24 cellular contexts compared by ENCODE assay signal in genomic region chr15:47824185-47824584, GRCh38.
DNase-seq lines count a peak whose midpoint lies in the region; ATAC-seq and TF ChIP-seq lines count a peak whose summit lies in the region.
"Had no signal": no experiment of that assay in that cellular context is flagged by ENCODE, and none has a peak within 500 bp of the region (broad histone marks: within the 10 kb centered on the region; RNA-seq: fewer than 3 reads in every experiment).

No MANE protein-coding gene starts in this region.

- H3K36me3 Mint-ChIP-seq in nephron (ENCODE audit: low read depth) (no peaks in the 10 kb centered on the region), T-helper 17 cell (ENCODE audit: low read depth) (no peaks in the 10 kb centered on the region)
- H3K36me3 Mint-ChIP-seq: T-cell had no signal

- H3K27me3 Mint-ChIP-seq in nephron (ENCODE audit: low read depth) (no peaks in the 10 kb centered on the region), T-helper 17 cell (peaks cover 11% of the 10 kb centered on the region)

- ATAC-seq in HG02884 (IDR thresholded peaks at IDR 0.05; ENCODE audit: unreplicated experiment) = peak; percentile 60
- no peak for ATAC-seq in T-helper 17 cell
- ATAC-seq: A549, left ventricle myocardium superior, T-cell had no signal

- in situ Hi-C loops in GM13977 (cut with MboI; ENCODE audit: low pct_unique_long_range_greater_than_20kb, low sequenced_read_pairs, unreplicated experiment) = no loop called here

- peak overlapping the region; percentile 37 to 63 (median 46) for H3K27ac Mint-ChIP-seq in nephron
- no peak overlapping the region for H3K27ac Mint-ChIP-seq in T-helper 17 cell
- H3K27ac Mint-ChIP-seq: HFFc6, T-cell had no signal

- peaks cover 2% of the 10 kb centered on the region for H3K9me3 Mint-ChIP-seq in nephron
- H3K9me3 Mint-ChIP-seq: HFFc6 had no signal

- no peaks in the 10 kb centered on the region for H3K9me3 ChIP-seq in T-helper 17 cell (ENCODE audit: control insufficient read depth, low read length, poor library complexity, severe bottlenecking)
- H3K9me3 ChIP-seq: A549, BLaER1, right atrium auricular region, uterus had no signal

- peaks cover 33% of the 10 kb centered on the region for H3K4me1 Mint-ChIP-seq in nephron
- no peaks in the 10 kb centered on the region for H3K4me1 Mint-ChIP-seq in T-helper 17 cell
- H3K4me1 Mint-ChIP-seq: T-cell had no signal

- H3K4me3 Mint-ChIP-seq in nephron = no peak overlapping the region
- H3K4me3 Mint-ChIP-seq in T-helper 17 cell = no peak overlapping the region
- H3K4me3 Mint-ChIP-seq: HFFc6, T-cell had no signal

- DNase-seq in NCI-H510A treated with DMSO at 0.1 percent for 48 hours (lab: John Stamatoyannopoulos, UW) (peak; percentile 16), NCI-H510A (lab: John Stamatoyannopoulos, UW) (no peak), OCI-M1 (lab: John Stamatoyannopoulos, UW) (peak; percentile 2), GM13977 (ENCODE audit: low spot score) (no peak), GM03348 (ENCODE audit: low spot score) (no peak), T-helper 17 cell (no peak)
- DNase-seq: activated naive CD4-positive, alpha-beta T cell treated with Interleukin-2 at 50 U/mL for 16 hours; anterior cingulate cortex; cerebellar nuclear complex; effector CD8-positive, alpha-beta T cell; HFFc6; left ventricle myocardium superior; NCI-H187; NCI-H345; nucleus accumbens; Right ventricle myocardium superior; T-cell; uterus; WERI-Rb-1 had no signal

- TF ChIP-seq CTCF in nephron (IDR thresholded peaks at IDR 0.05; ENCODE audit: unreplicated experiment in 3 of 3) = no peak
- TF ChIP-seq CTCF in GM13977 (IDR thresholded peaks at IDR 0.05; ENCODE audit: extremely low read depth, insufficient read depth, missing control alignments) = no peak

Comparison
In these comparisons a context has a peak if more than half of its experiments do, and no peak if none do; other contexts are left out.
1. DNase-seq: peak in NCI-H510A treated with DMSO at 0.1 percent for 48 hours (single experiment) and OCI-M1 (single experiment); none in NCI-H510A (single experiment), GM13977 (single experiment), GM03348 (single experiment) and T-helper 17 cell (0 of 3).